ENCODE assay signal across 16 cellular contexts in genomic region chr7:9091282-9091681, GRCh38.
DNase-seq lines count a peak whose midpoint lies in the region; ATAC-seq, FAIRE-seq and TF ChIP-seq lines count a peak whose summit lies in the region.
"Had no signal": no experiment of that assay in that cellular context is flagged by ENCODE, and none has a peak within 500 bp of the region (broad histone marks: within the 10 kb centered on the region; RNA-seq: fewer than 3 reads in every experiment).

No MANE protein-coding gene starts in this region.

- H4K20me1 ChIP-seq in GM12878 (ENCODE audit: control insufficient read depth, insufficient read depth): no peaks in the 10 kb centered on the region

- H3K9me3 ChIP-seq in GM12878 (replicated peaks; ENCODE audit: control insufficient read depth, insufficient read depth, low read length): no peaks in the 10 kb centered on the region

- H3K9me3 Mint-ChIP-seq in activated T-cell treated with anti-CD3 and anti-CD28 coated beads, Interleukin-2, amount 50 U/mL, for 24 hours: peaks cover 21% of the 10 kb centered on the region

- TF ChIP-seq POLR2A in GM12878 (IDR thresholded peaks at IDR 0.05; ENCODE audit: low read depth, low read length): no peak

- no peak overlapping the region for H3K4me3 Mint-ChIP-seq in activated T-cell treated with anti-CD3 and anti-CD28 coated beads, Interleukin-2, amount 50 U/mL, for 24 hours
- H3K4me3 Mint-ChIP-seq: activated CD4-positive, alpha-beta memory T cell treated with anti-CD3 and anti-CD28 coated beads for 36 hours; CD4-positive, alpha-beta T cell; natural killer cell had no signal

- POLR2A ChIA-PET in GM12878 (lab: Charles Lee): no interaction called here

- no peaks in the 10 kb centered on the region for H3K36me3 Mint-ChIP-seq in activated T-cell treated with anti-CD3 and anti-CD28 coated beads, Interleukin-2, amount 50 U/mL, for 24 hours (ENCODE audit: low read depth)
- H3K36me3 Mint-ChIP-seq: activated CD4-positive, alpha-beta memory T cell treated with anti-CD3 and anti-CD28 coated beads for 36 hours; natural killer cell had no signal

- TF ChIP-seq EP300 in GM12878 (IDR thresholded peaks at IDR 0.05; ENCODE audit: borderline replicate concordance in 1 of 2, control insufficient read depth in 1 of 2, low read depth in 2 of 2, low read length in 2 of 2): no peak

- in situ Hi-C loops in GM12878 (cut with MboI): no loop called here

- no peak overlapping the region for H3K9ac ChIP-seq in GM12878 (ENCODE audit: control insufficient read depth, insufficient read depth, low read length)

- no peaks in the 10 kb centered on the region for H3K36me3 ChIP-seq in GM12878 (ENCODE audit: control insufficient read depth in 2 of 2, insufficient read depth in 2 of 2, low read length in 1 of 2)

- H3K4me1 Mint-ChIP-seq in activated T-cell treated with anti-CD3 and anti-CD28 coated beads, Interleukin-2, amount 50 U/mL, for 24 hours (ENCODE audit: low read depth): no peaks in the 10 kb centered on the region
- H3K4me1 Mint-ChIP-seq: natural killer cell had no signal

- H2AFZ ChIP-seq in GM12878 (ENCODE audit: control insufficient read depth, low read depth, low read length): no peak overlapping the region

- RAD21 ChIA-PET in GM12878 (lab: Charles Lee; ENCODE audit: unreplicated experiment): no interaction called here

- TF ChIP-seq CTCF in GM12873 (IDR thresholded peaks at IDR 0.05; ENCODE audit: insufficient read depth, low read depth, low read length, missing control alignments): peak; percentile 18
- peak; percentile 7 to 30 (median 27); a peak in 2 of 6 replicates for TF ChIP-seq CTCF in GM12878 (IDR thresholded peaks at IDR 0.05 in 2 of 3, conservative IDR thresholded peaks at IDR 0.05 in 1 of 3; ENCODE audit: control insufficient read depth in 2 of 3, extremely low read depth in 1 of 3, insufficient read depth in 1 of 3, low read depth in 3 of 3, low read length in 3 of 3)

- no peak overlapping the region for H3K4me3 ChIP-seq in GM12878

- no peak overlapping the region for H3K27ac Mint-ChIP-seq in activated T-cell treated with anti-CD3 and anti-CD28 coated beads, Interleukin-2, amount 50 U/mL, for 24 hours
- H3K27ac Mint-ChIP-seq: activated CD4-positive, alpha-beta memory T cell treated with anti-CD3 and anti-CD28 coated beads for 36 hours; CD4-positive, alpha-beta T cell; natural killer cell had no signal

- 14% methylated on average over 3 of the region's 3 CpGs for WGBS in GM12878 (ENCODE audit: insufficient coverage, insufficient replicate concordance, low lambda C conversion rate, missing lambda C conversion rate)

- no peak overlapping the region for H3K27ac ChIP-seq in GM12878 (ENCODE audit: control insufficient read depth, insufficient read depth)

- no peak overlapping the region for H3K4me2 ChIP-seq in GM12878 (ENCODE audit: control insufficient read depth, insufficient read depth)

- CTCF ChIA-PET in GM12878 (lab: Yijun Ruan, JAX): no interaction called here

- H3K79me2 ChIP-seq in GM12878 (ENCODE audit: control insufficient read depth, insufficient read depth, low read length): no peaks in the 10 kb centered on the region

- no peaks in the 10 kb centered on the region for H3K27me3 Mint-ChIP-seq in activated T-cell treated with anti-CD3 and anti-CD28 coated beads, Interleukin-2, amount 50 U/mL, for 24 hours
- H3K27me3 Mint-ChIP-seq: activated CD4-positive, alpha-beta memory T cell treated with anti-CD3 and anti-CD28 coated beads for 36 hours; CD4-positive, alpha-beta T cell had no signal

- no peak for FAIRE-seq in GM12878 (lab: Jason Lieb, UNC)
- FAIRE-seq: HepG2 had no signal

- SMC1A ChIA-PET in GM12878 (lab: Charles Lee; ENCODE audit: uncharacterized antibody, unreplicated experiment): no interaction called here

- peak; percentile 75 for ATAC-seq in GM12878
- no peak for ATAC-seq in GM19324 (IDR thresholded peaks at IDR 0.05; ENCODE audit: low FRiP score, unreplicated experiment)
- ATAC-seq: HepG2, natural killer cell had no signal

- BruUV-seq in GM12878 (replicated peaks; lab: Mats Ljungman, UMichigan): no TSS peak

- peak; percentile 68; the same call in 1 of the 2 replicates for TF ChIP-seq RAD21 in GM12878 (IDR thresholded peaks at IDR 0.05; ENCODE audit: insufficient read depth, low read depth, low read length)

- H3K27me3 ChIP-seq in GM12878 (replicated peaks in 1 of 2; ENCODE audit: control insufficient read depth in 2 of 2, insufficient read depth in 2 of 2, low read length in 1 of 2): no peaks in the 10 kb centered on the region

- H3K4me1 ChIP-seq in GM12878 (ENCODE audit: control insufficient read depth, insufficient read depth, low read length): no peaks in the 10 kb centered on the region

- DNase-seq in HT-29 (ENCODE audit: low spot score) (peak; percentile 8), NCI-H2171 treated with DMSO at 0.1 percent for 48 hours (lab: John Stamatoyannopoulos, UW) (peak; percentile 18), GM12878 (ENCODE audit: low read depth, low spot score) (no peak), Ammon's horn (ENCODE audit: low spot score) (no peak)
- no peak for DNase-seq in activated T-cell treated with anti-CD3 and anti-CD28 coated beads, Interleukin-2, amount 50 U/mL, for 24 hours
- DNase-seq: activated CD4-positive, alpha-beta memory T cell treated with anti-CD3 and anti-CD28 coated beads for 36 hours; caudate nucleus; CD4-positive, alpha-beta T cell; GOT3; natural killer cell; NCI-H187; NCI-H524 treated with DMSO at 0.1 percent for 48 hours; Right ventricle myocardium superior had no signal

- intact Hi-C loops in GM12878 (cut with micrococcal nuclease; ENCODE audit: unreplicated experiment): loop anchor here (5.0 kb wide), 2 partner anchors 654 to 674 kb away; no protein-coding TSS in a partner anchor

TF ChIP-seq in GM12878, 131 proteins besides CTCF, POLR2A, EP300 and RAD21:
- no peak for TF ChIP-seq MEF2B (IDR thresholded peaks at IDR 0.05; ENCODE audit: partially characterized antibody, poor library complexity, severe bottlenecking)
- TF ChIP-seq CEBPB (IDR thresholded peaks at IDR 0.05; ENCODE audit: borderline replicate concordance in 1 of 2, low read depth in 2 of 2, low read length in 2 of 2): no peak
- no peak for TF ChIP-seq FOXM1 (IDR thresholded peaks at IDR 0.05; ENCODE audit: low read depth, low read length)
- TF ChIP-seq STAT1 (conservative IDR thresholded peaks at IDR 0.05): no peak
- no peak for TF ChIP-seq SMC3 (IDR thresholded peaks at IDR 0.05; ENCODE audit: borderline replicate concordance, low read length)
- TF ChIP-seq SMAD1 (IDR thresholded peaks at IDR 0.05; ENCODE audit: low read depth, partially characterized antibody): no peak

Comparison
In these comparisons a context has a peak if more than half of its experiments do, and no peak if none do; other contexts are left out.
1. DNase-seq: peak in HT-29 (single experiment) and NCI-H2171 treated with DMSO at 0.1 percent for 48 hours (single experiment); none in GM12878 (single experiment), activated T-cell treated with anti-CD3 and anti-CD28 coated beads, Interleukin-2, amount 50 U/mL, for 24 hours (single experiment) and Ammon's horn (single experiment).